ENCODE assay signal across 33 cellular contexts in the genomic region with DNA sequence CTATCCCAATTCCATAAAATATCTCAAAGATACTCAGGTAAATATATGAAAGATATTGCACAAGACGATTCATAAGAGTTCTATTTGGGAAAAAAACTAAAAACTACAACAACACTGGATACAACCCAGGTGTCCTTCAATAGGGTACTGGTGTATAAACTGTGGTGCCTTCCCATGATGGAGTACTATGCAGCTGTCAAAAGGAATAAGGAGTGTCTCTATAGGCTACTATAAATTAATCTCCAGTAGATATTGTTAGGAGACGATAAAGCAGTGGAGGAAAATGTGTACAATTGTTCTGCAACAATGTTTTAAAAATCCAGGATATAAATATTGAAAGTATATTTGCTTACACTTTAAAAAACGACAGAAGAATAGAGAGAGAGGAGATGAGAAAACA. TPM values are rescaled to one million over a fixed set of nuclear protein-coding genes. Genes with fewer than 3 reads are reported as not detected.
"Had no signal": no experiment of that assay in that cellular context is flagged by ENCODE, and none has a peak within 500 bp of the region (broad histone marks: within the 10 kb centered on the region; RNA-seq: fewer than 3 reads in every experiment).

No MANE protein-coding gene starts in this region.

- DNase-seq: activated B cell treated with CpG ODN at 0.5 μM for 24 hours; activated CD4-positive, alpha-beta T cell treated with anti-CD3 and anti-CD28 coated beads for 48 hours; activated CD8-positive, alpha-beta memory T cell treated with anti-CD3 and anti-CD28 coated beads for 24 hours; activated gamma-delta T cell treated with Interleukin-2 at 50 U/mL for 16 hours; activated T-cell treated with anti-CD3 and anti-CD28 coated beads, Interleukin-2, amount 50 U/mL, for 4 hours; adrenal gland; amygdala; aorta; body of pancreas; caudate nucleus; cerebellar nuclear complex; colonic mucosa; effector CD8-positive, alpha-beta T cell; esophagus squamous epithelium; foreskin melanocyte; heart right ventricle; T-helper 1 cell; T1000; WERI-Rb-1 had no signal

- ATAC-seq: activated CD4-positive, CD25-positive, alpha-beta regulatory T cell treated with anti-CD3 and anti-CD28 coated beads, Interleukin-2, amount 50 U/mL, for 24 hours; activated CD8-positive, alpha-beta T cell treated with anti-CD3 and anti-CD28 coated beads for 36 hours; activated naive CD4-positive, alpha-beta T cell treated with anti-CD3 and anti-CD28 coated beads, Interleukin-2, amount 50 U/mL, for 72 hours; activated T-cell treated with anti-CD3 and anti-CD28 coated beads, Interleukin-2, amount 50 U/mL, for 4 hours; activated T-helper 17 cell treated with anti-CD3 and anti-CD28 coated beads, Interleukin-2, amount 50 U/mL, for 72 hours; body of pancreas; gastroesophageal sphincter; heart right ventricle had no signal

- H3K4me1 ChIP-seq: adrenal gland, body of pancreas, colonic mucosa, esophagus squamous epithelium, gastroesophageal sphincter, heart right ventricle had no signal

- H3K27ac Mint-ChIP-seq: activated B cell treated with CpG ODN at 0.5 μM for 24 hours; activated CD8-positive, alpha-beta T cell treated with anti-CD3 and anti-CD28 coated beads for 36 hours; activated naive CD4-positive, alpha-beta T cell treated with anti-CD3 and anti-CD28 coated beads, Interleukin-2, amount 50 U/mL, for 72 hours; activated T-helper 17 cell treated with anti-CD3 and anti-CD28 coated beads, Interleukin-2, amount 50 U/mL, for 72 hours; T-helper 2 cell treated with Interferon-gamma antibody and Interleukin-4, amounts not matched to agents 5 μg/mL and 100 μg/mL, for 36 hours had no signal

- H3K4me3 Mint-ChIP-seq: activated B cell treated with CpG ODN at 0.5 μM for 24 hours; activated CD8-positive, alpha-beta T cell treated with anti-CD3 and anti-CD28 coated beads for 36 hours; activated T-cell treated with anti-CD3 and anti-CD28 coated beads, Interleukin-2, amount 50 U/mL, for 4 hours; activated T-helper 17 cell treated with anti-CD3 and anti-CD28 coated beads, Interleukin-2, amount 50 U/mL, for 72 hours; T-helper 2 cell treated with Interferon-gamma antibody and Interleukin-4, amounts not matched to agents 5 μg/mL and 100 μg/mL, for 36 hours had no signal

- H3K4me3 ChIP-seq: adrenal gland, body of pancreas, colonic mucosa, esophagus squamous epithelium, gastroesophageal sphincter, heart right ventricle had no signal

- H3K36me3 ChIP-seq: adrenal gland, colonic mucosa, esophagus squamous epithelium, gastroesophageal sphincter, heart right ventricle, WERI-Rb-1 had no signal

- H3K27me3 ChIP-seq: adrenal gland, body of pancreas, colonic mucosa had no signal

- H3K27me3 Mint-ChIP-seq: activated CD8-positive, alpha-beta T cell treated with anti-CD3 and anti-CD28 coated beads for 36 hours; activated T-helper 17 cell treated with anti-CD3 and anti-CD28 coated beads, Interleukin-2, amount 50 U/mL, for 72 hours; T-helper 17 cell had no signal

- H3K27ac ChIP-seq: adrenal gland, body of pancreas, colonic mucosa, epithelial cell of prostate, esophagus squamous epithelium, gastroesophageal sphincter, heart right ventricle, WERI-Rb-1 had no signal

- H3K9me3 ChIP-seq: adrenal gland, body of pancreas, colonic mucosa, esophagus squamous epithelium, gastroesophageal sphincter had no signal

RNA-seq across cellular contexts. Expression of a gene that starts 2.4 kb away (rescaled TPM):
- total RNA-seq: activated B cell treated with CpG ODN at 0.5 μM for 24 hours; activated CD8-positive, alpha-beta T cell treated with anti-CD3 and anti-CD28 coated beads for 36 hours; activated naive CD4-positive, alpha-beta T cell treated with anti-CD3 and anti-CD28 coated beads, Interleukin-2, amount 50 U/mL, for 72 hours; activated T-cell treated with anti-CD3 and anti-CD28 coated beads, Interleukin-2, amount 50 U/mL, for 4 hours; activated T-helper 17 cell treated with anti-CD3 and anti-CD28 coated beads, Interleukin-2, amount 50 U/mL, for 72 hours; adrenal gland; aorta; body of pancreas; colonic mucosa; dermis microvascular lymphatic vessel endothelial cell; endothelial cell of umbilical vein; esophagus squamous epithelium; fibroblast of lung; fibroblast of villous mesenchyme; gastroesophageal sphincter; glomerular endothelial cell; heart right ventricle; T-helper 17 cell had no signal
- polyA plus RNA-seq: adrenal gland, aorta, endothelial cell of umbilical vein, esophagus, fibroblast of lung, heart right ventricle had no signal

RNA-seq across cellular contexts. Expression of a gene that starts 8.2 kb away (rescaled TPM):
- total RNA-seq: activated B cell treated with CpG ODN at 0.5 μM for 24 hours; activated CD8-positive, alpha-beta T cell treated with anti-CD3 and anti-CD28 coated beads for 36 hours; activated naive CD4-positive, alpha-beta T cell treated with anti-CD3 and anti-CD28 coated beads, Interleukin-2, amount 50 U/mL, for 72 hours; activated T-cell treated with anti-CD3 and anti-CD28 coated beads, Interleukin-2, amount 50 U/mL, for 4 hours; activated T-helper 17 cell treated with anti-CD3 and anti-CD28 coated beads, Interleukin-2, amount 50 U/mL, for 72 hours; adrenal gland; aorta; body of pancreas; colonic mucosa; dermis microvascular lymphatic vessel endothelial cell; endothelial cell of umbilical vein; fibroblast of lung; fibroblast of villous mesenchyme; gastroesophageal sphincter; glomerular endothelial cell; heart right ventricle; T-helper 17 cell had no signal
- polyA plus RNA-seq: adrenal gland, aorta, endothelial cell of umbilical vein, esophagus, fibroblast of lung, heart right ventricle had no signal

RNA-seq across cellular contexts. Expression of a gene that starts 13.9 kb away (rescaled TPM):
- total RNA-seq: activated B cell treated with CpG ODN at 0.5 μM for 24 hours; activated CD8-positive, alpha-beta T cell treated with anti-CD3 and anti-CD28 coated beads for 36 hours; activated naive CD4-positive, alpha-beta T cell treated with anti-CD3 and anti-CD28 coated beads, Interleukin-2, amount 50 U/mL, for 72 hours; activated T-cell treated with anti-CD3 and anti-CD28 coated beads, Interleukin-2, amount 50 U/mL, for 4 hours; activated T-helper 17 cell treated with anti-CD3 and anti-CD28 coated beads, Interleukin-2, amount 50 U/mL, for 72 hours; adrenal gland; aorta; body of pancreas; colonic mucosa; dermis microvascular lymphatic vessel endothelial cell; endothelial cell of umbilical vein; esophagus squamous epithelium; fibroblast of lung; fibroblast of villous mesenchyme; gastroesophageal sphincter; glomerular endothelial cell; heart right ventricle; T-helper 17 cell had no signal
- polyA plus RNA-seq: adrenal gland, aorta, endothelial cell of umbilical vein, esophagus, fibroblast of lung, heart right ventricle had no signal

RNA-seq across cellular contexts. Expression of a gene that starts 21.2 kb away (rescaled TPM):
- total RNA-seq: activated B cell treated with CpG ODN at 0.5 μM for 24 hours; activated CD8-positive, alpha-beta T cell treated with anti-CD3 and anti-CD28 coated beads for 36 hours; activated naive CD4-positive, alpha-beta T cell treated with anti-CD3 and anti-CD28 coated beads, Interleukin-2, amount 50 U/mL, for 72 hours; activated T-cell treated with anti-CD3 and anti-CD28 coated beads, Interleukin-2, amount 50 U/mL, for 4 hours; activated T-helper 17 cell treated with anti-CD3 and anti-CD28 coated beads, Interleukin-2, amount 50 U/mL, for 72 hours; adrenal gland; aorta; body of pancreas; colonic mucosa; dermis microvascular lymphatic vessel endothelial cell; endothelial cell of umbilical vein; esophagus squamous epithelium; fibroblast of lung; fibroblast of villous mesenchyme; gastroesophageal sphincter; glomerular endothelial cell; heart right ventricle; T-helper 17 cell had no signal
- polyA plus RNA-seq: adrenal gland, endothelial cell of umbilical vein, esophagus, fibroblast of lung, heart right ventricle had no signal

RNA-seq across cellular contexts. Expression of a gene that starts 23.2 kb away (rescaled TPM):
- total RNA-seq: activated B cell treated with CpG ODN at 0.5 μM for 24 hours; activated CD8-positive, alpha-beta T cell treated with anti-CD3 and anti-CD28 coated beads for 36 hours; activated naive CD4-positive, alpha-beta T cell treated with anti-CD3 and anti-CD28 coated beads, Interleukin-2, amount 50 U/mL, for 72 hours; activated T-cell treated with anti-CD3 and anti-CD28 coated beads, Interleukin-2, amount 50 U/mL, for 4 hours; activated T-helper 17 cell treated with anti-CD3 and anti-CD28 coated beads, Interleukin-2, amount 50 U/mL, for 72 hours; adrenal gland; aorta; body of pancreas; colonic mucosa; dermis microvascular lymphatic vessel endothelial cell; endothelial cell of umbilical vein; esophagus squamous epithelium; fibroblast of lung; fibroblast of villous mesenchyme; gastroesophageal sphincter; glomerular endothelial cell; heart right ventricle; T-helper 17 cell had no signal
- polyA plus RNA-seq: adrenal gland, aorta, endothelial cell of umbilical vein, esophagus, fibroblast of lung, heart right ventricle had no signal
